ENCODE assay signal across 1 cellular context in genomic region chrX:7346021-7346420, GRCh38.
A peak's percentile ranks its signal among the peaks of the same experiment; 100 is the strongest.
TF ChIP-seq lines count a peak whose summit lies in the region.

No MANE protein-coding gene starts in this region.

TF ChIP-seq in IMR-90, 13 proteins besides CTCF, POLR2A, EP300 and RAD21:
- TF ChIP-seq USF2 (IDR thresholded peaks at IDR 0.05; ENCODE audit: low read depth, low read length) (no peak), RFX5 (IDR thresholded peaks at IDR 0.05; ENCODE audit: low read depth, low read length) (no peak), CEBPB (IDR thresholded peaks at IDR 0.05; ENCODE audit: low read depth, low read length) (peak; percentile 16; the same call in 1 of the 2 replicates)
